ENCODE assay signal across 10 cellular contexts in genomic region chr6:44535967-44536366, GRCh38.
"Had no signal": no experiment of that assay in that cellular context is flagged by ENCODE, and none has a peak within 500 bp of the region (broad histone marks: within the 10 kb centered on the region; RNA-seq: fewer than 3 reads in every experiment).

No MANE protein-coding gene starts in this region.

- DNase-seq: GM23248, GOT3, H7, H9, HCEC 1CT, HFFc6 had no signal

- H3K27ac ChIP-seq: GM23248 had no signal

- H3K4me2 ChIP-seq: GM23338 had no signal

- H3K4me3 ChIP-seq: GM23248, GM23338, HAP-1 had no signal

- H3K9me3 ChIP-seq: HAP-1 had no signal

- H3K4me1 ChIP-seq: HAP-1 had no signal

- H3K9ac ChIP-seq: GM23248 had no signal

- H2AFZ ChIP-seq: GM23248, GM23338 had no signal

- FAIRE-seq: H54 had no signal

- ATAC-seq: GM23338, HCT116 had no signal

- H3K36me3 ChIP-seq: HAP-1 had no signal
